ENCODE assay signal across 8 cellular contexts in the genomic region with DNA sequence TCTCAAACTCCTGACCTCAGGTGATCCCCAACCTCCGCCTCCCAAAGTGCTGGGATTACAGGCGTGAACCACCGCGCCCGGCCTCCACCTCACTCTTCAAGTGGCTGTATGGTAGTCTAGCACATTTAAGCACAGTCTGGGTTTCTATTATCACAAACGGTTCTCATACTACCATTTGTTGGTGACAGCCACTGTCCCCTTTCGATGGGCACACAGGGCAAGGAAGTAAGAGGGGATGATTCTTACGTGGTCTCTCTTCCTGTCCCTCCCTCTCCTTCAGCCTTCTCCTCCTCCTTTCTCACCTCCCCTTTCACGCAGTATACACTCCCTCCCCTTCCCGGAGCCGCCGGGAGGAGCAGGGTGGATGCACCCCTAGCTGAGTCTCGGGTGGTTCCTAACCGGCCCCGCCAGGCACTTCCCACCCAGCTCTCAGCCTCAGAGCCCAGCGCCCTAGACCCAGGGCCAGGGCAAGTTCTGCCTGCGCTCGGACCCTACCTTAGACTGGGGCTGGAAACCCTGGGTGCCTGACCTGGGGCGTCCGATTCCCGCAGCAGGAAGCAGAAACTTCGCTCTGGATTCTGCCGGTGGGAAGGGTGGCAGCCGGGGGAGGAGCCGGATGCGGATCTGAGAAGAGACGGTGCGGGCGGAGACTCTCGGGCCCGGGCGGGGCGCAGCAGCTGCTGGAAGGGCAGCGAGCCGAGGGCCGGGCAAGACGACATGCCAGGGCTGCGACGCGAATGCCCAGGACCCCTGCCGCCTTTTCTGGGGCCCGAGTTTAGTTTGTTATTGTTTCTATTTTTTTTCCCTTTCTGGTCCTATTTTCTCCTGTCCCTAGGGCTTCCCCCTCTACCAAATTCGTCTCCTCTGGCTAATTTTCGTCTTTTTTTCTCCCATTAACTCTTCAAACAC. TPM values are rescaled to one million over a fixed set of nuclear protein-coding genes. Genes with fewer than 3 reads are reported as not detected.
A peak's percentile ranks its signal among the peaks of the same experiment; 100 is the strongest.
DNase-seq lines count a peak whose midpoint lies in the region; ATAC-seq, FAIRE-seq and TF ChIP-seq lines count a peak whose summit lies in the region.

Gene TEP1 (minus strand): TSS at position 626 of the 909 bp plus-strand sequence. CDS start 5,062 bp downstream, outside the sequence.

- H3K27ac ChIP-seq in right cardiac atrium (ENCODE audit: low read length) = peak within 1 kb of the TSS; percentile 85
- H3K27ac ChIP-seq in psoas muscle = peak within 1 kb of the TSS; percentile 100

- TF ChIP-seq POLR2A in GM12892 (IDR thresholded peaks at IDR 0.05; ENCODE audit: low read depth, low read length) = peak; percentile 78

- intact Hi-C loops in T-helper 2 cell treated with Interferon-gamma antibody and Interleukin-4, amounts not matched to agents 100 ng/mL and 5 ng/mL, for 36 hours (cut with micrococcal nuclease) = loop anchor here (1.0 to 2.0 kb wide), 6 partner anchors 42 to 268 kb away; partner anchors contain the start of genes APEX1, CCNB1IP1, PARP2 and PIP4P1
- intact Hi-C loops in right cardiac atrium (cut with DNase I) = loop anchor here in 3 of 4 donors (5.0 to 10.0 kb wide), 3 partner anchors 192 to 199 kb away; no protein-coding TSS in a partner anchor
- intact Hi-C loops in psoas muscle (cut with DNase I) = loop anchor here in 1 of 2 donors (2.0 to 5.0 kb wide), 3 partner anchors 42 to 269 kb away; partner anchors contain the start of genes APEX1, OSGEP and RNASE4

- peaks cover 2% of the 10 kb centered on the region for H3K4me1 ChIP-seq in right cardiac atrium (ENCODE audit: control insufficient read depth, insufficient read depth, low read length)
- H3K4me1 ChIP-seq in psoas muscle = peaks cover 32% of the 10 kb centered on the region

- ATAC-seq in HG02884 (IDR thresholded peaks at IDR 0.05; ENCODE audit: unreplicated experiment) (peak; percentile 56), right cardiac atrium (peak; percentile 97 to 99), psoas muscle (peak; percentile 89 to 95 (median 92))

- H3K36me3 ChIP-seq in psoas muscle (ENCODE audit: insufficient read depth in 1 of 2, low read depth in 1 of 2) = peaks cover 0 to 4% of the 10 kb centered on the region in 2 donors

- FAIRE-seq in GM12892 (lab: Jason Lieb, UNC) = peak; percentile 86

- DNase-seq in GM12892 (ENCODE audit: insufficient read length) (peak; percentile 59), NCI-H187 (lab: John Stamatoyannopoulos, UW) (peak; percentile 69 to 83), anterior cingulate cortex (lab: John Stamatoyannopoulos, UW) (peak in 55 of 58 donors; percentile 21 to 85 (median 64)), right cardiac atrium (peak; percentile 93 to 97 (median 95)), psoas muscle (peak; percentile 91 to 94), ureter (ENCODE audit: low spot score) (peak; percentile 91)

- no peak for TF ChIP-seq CTCF in psoas muscle (IDR thresholded peaks at IDR 0.05)

- H3K9me3 ChIP-seq in right cardiac atrium (ENCODE audit: control insufficient read depth, low read length) (no peaks in the 10 kb centered on the region), psoas muscle (no peaks in the 10 kb centered on the region)

- under 1% methylated on average over 44 of the region's 44 CpGs for WGBS in right cardiac atrium
- WGBS in psoas muscle, 3 donors = 0 to 1% (median 1%) methylated on average over 42 to 44 of the region's 44 CpGs

- no peaks in the 10 kb centered on the region for H3K27me3 ChIP-seq in right cardiac atrium (ENCODE audit: control insufficient read depth, insufficient read depth)
- H3K27me3 ChIP-seq in psoas muscle (ENCODE audit: insufficient read depth in 3 of 3, low read length in 2 of 3) = no peaks in the 10 kb centered on the region

- H3K4me3 ChIP-seq in right cardiac atrium (ENCODE audit: low read length) (peak within 1 kb of the TSS; percentile 48), psoas muscle (peak within 1 kb of the TSS; percentile 92)

RNA-seq across cellular contexts. Expression of gene TEP1, which starts in this region (rescaled TPM):
- 21.1 TPM for polyA plus RNA-seq in GM12892 (2012; ENCODE audit: missing spikeins)
- 35.3 and 36.3 TPM in 2 replicates for total RNA-seq in T-helper 2 cell treated with Interferon-gamma antibody and Interleukin-4, amounts not matched to agents 100 ng/mL and 5 ng/mL, for 36 hours
- total RNA-seq in right cardiac atrium (10 to 100 TPM in 3 of 4 donors, 1 to 10 TPM in 1; 7.4 to 14.1 (median 13.1) TPM), psoas muscle (10 to 100 TPM; 14.7 to 44.8 (median 21.2) TPM), ureter (38.7 TPM)
- polyA plus RNA-seq in right cardiac atrium (7.9 TPM), psoas muscle (1 to 10 TPM; 4.2 to 6.8 (median 6.7) TPM)

Comparison
In these comparisons a context has a peak if more than half of its experiments do, and no peak if none do; other contexts are left out.
1. Peak in every context shown above with its lines: DNase-seq, ATAC-seq, H3K4me3 ChIP-seq and H3K27ac ChIP-seq.